32 cellular contexts compared by ENCODE assay signal in the genomic region with DNA sequence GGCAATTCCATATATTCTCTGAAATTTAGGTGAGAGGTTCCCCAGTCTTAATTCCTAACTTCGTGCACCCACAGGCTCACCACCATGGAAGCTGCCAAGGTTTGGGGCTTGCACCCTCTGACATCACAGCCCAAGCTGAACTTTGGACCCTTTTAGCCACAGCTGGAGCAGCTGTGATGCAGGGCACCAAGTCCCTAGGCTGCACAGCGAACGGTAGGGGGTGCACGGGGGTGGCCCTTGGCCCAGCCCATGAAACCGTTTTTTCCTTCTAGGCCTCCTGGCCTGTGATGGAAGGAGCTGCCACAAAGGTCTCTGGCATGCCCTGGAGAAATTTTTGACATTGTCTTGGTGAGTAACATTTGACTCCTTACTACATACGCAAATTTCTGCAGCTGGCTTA.
"Had no signal": no experiment of that assay in that cellular context is flagged by ENCODE, and none has a peak within 500 bp of the region (broad histone marks: within the 10 kb centered on the region; RNA-seq: fewer than 3 reads in every experiment).

No MANE protein-coding gene starts in this region.

- H3K27ac ChIP-seq: adrenal gland, ascending aorta, body of pancreas, brain microvascular endothelial cell, breast epithelium, cardiac muscle cell had no signal

- H3K4me1 ChIP-seq: adrenal gland, ascending aorta, body of pancreas, breast epithelium had no signal

- H3K36me3 ChIP-seq: adrenal gland, ascending aorta, brain microvascular endothelial cell, breast epithelium, cardiac muscle cell had no signal

- H3K4me3 ChIP-seq: adrenal gland, ascending aorta, body of pancreas, breast epithelium, cardiac muscle cell had no signal

- DNase-seq: activated effector memory CD4-positive, alpha-beta T cell treated with anti-CD3 and anti-CD28 coated beads, Interleukin-2, amount 50 U/mL, for 16 hours; activated effector memory CD4-positive, alpha-beta T cell treated with Interleukin-2 at 50 U/mL for 16 hours; activated gamma-delta T cell; activated gamma-delta T cell treated with Interleukin-2 at 50 U/mL for 16 hours; activated naive CD4-positive, alpha-beta T cell; activated naive CD4-positive, alpha-beta T cell treated with anti-CD3 and anti-CD28 coated beads for 36 hours; activated naive CD4-positive, alpha-beta T cell treated with anti-CD3 and anti-CD28 coated beads, Interleukin-2, amount 10 ng/mL, durations not matched to agents 7 days and 5 days; activated naive CD4-positive, alpha-beta T cell treated with anti-CD3 and anti-CD28 coated beads, Interleukin-2, amount 50 U/mL, for 16 hours; activated naive CD4-positive, alpha-beta T cell treated with Interleukin-2 at 50 U/mL for 16 hours; activated naive CD8-positive, alpha-beta T cell treated with anti-CD3 and anti-CD28 coated beads for 36 hours; activated naive CD8-positive, alpha-beta T cell treated with anti-CD3 and anti-CD28 coated beads, Interleukin-2, amount 10 ng/mL, durations not matched to agents 7 days and 5 days; activated naive CD8-positive, alpha-beta T cell treated with anti-CD3 and anti-CD28 coated beads, Interleukin-2, amount 50 U/mL, for 24 hours; activated T-cell treated with anti-CD3 and anti-CD28 coated beads, Interleukin-2, amount 50 U/mL, for 4 hours; activated T-cell treated with anti-CD3 and anti-CD28 coated beads, Interleukin-2, amount 50 U/mL, for 48 hours; activated T-cell treated with anti-CD3 and anti-CD28 coated beads, Interleukin-2, amount 50 U/mL, for 72 hours; adrenal gland; amniotic stem cell; amygdala; anterior cingulate cortex; aorta; body of pancreas; brain microvascular endothelial cell; caudate nucleus; central memory CD4-positive, alpha-beta T cell; cerebellar nuclear complex had no signal

- H3K27me3 ChIP-seq: adrenal gland, ascending aorta, body of pancreas, brain microvascular endothelial cell, cardiac muscle cell had no signal

- H3K9me3 ChIP-seq: adrenal gland, ascending aorta had no signal

- FAIRE-seq: astrocyte, bronchial epithelial cell had no signal

- ATAC-seq: activated naive CD4-positive, alpha-beta T cell treated with anti-CD3 and anti-CD28 coated beads, Interleukin-2, amount 50 U/mL, for 72 hours; activated naive CD8-positive, alpha-beta T cell treated with anti-CD3 and anti-CD28 coated beads, Interleukin-2, amount 50 U/mL, for 24 hours; activated T-cell treated with anti-CD3 and anti-CD28 coated beads, Interleukin-2, amount 50 U/mL, for 4 hours; activated T-cell treated with anti-CD3 and anti-CD28 coated beads, Interleukin-2, amount 50 U/mL, for 72 hours; activated T-helper 17 cell treated with anti-CD3 and anti-CD28 coated beads, Interleukin-2, amount 50 U/mL, for 72 hours; body of pancreas had no signal
